ENCODE assay signal across 8 cellular contexts in the genomic region with DNA sequence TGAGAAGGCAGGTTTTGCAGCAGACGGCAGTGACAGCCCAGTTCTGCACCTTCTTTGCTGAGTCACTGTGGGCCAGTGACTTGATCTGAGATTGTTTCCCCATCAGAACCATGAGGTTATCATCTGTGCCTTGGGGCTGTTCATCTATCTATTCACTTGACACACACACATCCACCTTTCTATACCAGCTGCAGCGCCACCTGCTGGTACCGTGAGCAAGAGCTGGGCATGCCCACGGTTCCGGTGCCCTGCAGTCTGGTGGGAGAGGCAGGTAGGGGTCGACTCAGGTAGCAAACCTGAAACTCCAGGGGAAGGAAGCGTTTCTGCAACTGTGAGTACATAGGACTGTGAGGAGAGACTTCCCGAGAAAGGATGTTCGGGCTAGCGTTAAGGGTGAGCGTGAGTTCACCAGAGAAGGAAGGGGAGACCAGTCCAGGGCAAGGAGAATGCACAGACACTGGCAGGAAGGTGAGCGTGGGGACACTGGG. TPM values are rescaled to one million over a fixed set of nuclear protein-coding genes. Genes with fewer than 3 reads are reported as not detected.
DNase-seq lines count a peak whose midpoint lies in the region; ATAC-seq and TF ChIP-seq lines count a peak whose summit lies in the region.

No MANE protein-coding gene starts in this region.

- no peak overlapping the region for H3K14ac ChIP-seq in H9 (ENCODE audit: insufficient read depth, low read length)

- peak overlapping the region; percentile 76 to 87 (median 80); a peak in 6 of 7 replicates for H3K27ac Mint-ChIP-seq in H9
- peak overlapping the region; percentile 74 for H3K27ac Mint-ChIP-seq in activated naive CD4-positive, alpha-beta T cell treated with anti-CD3 and anti-CD28 coated beads, Interleukin-2, amount 10 ng/mL, durations not matched to agents 7 days and 5 days

- CTCF ChIA-PET in activated naive CD4-positive, alpha-beta T cell treated with anti-CD3 and anti-CD28 coated beads, Interleukin-2, amount 10 ng/mL, durations not matched to agents 7 days and 5 days (lab: Charles Lee): interaction anchor here (0.5 to 2.7 kb wide), 9 partner anchors 8 to 119 kb away, joined by 3 to 18 read pairs (median 7); partner anchors contain the start of gene LIN7B

- H2AFZ ChIP-seq in H9 (ENCODE audit: low read length): no peak overlapping the region

- H2BK12ac ChIP-seq in H9 (ENCODE audit: insufficient read length, low read depth, low read length): no peak overlapping the region

- no peak overlapping the region for H2BK5ac ChIP-seq in H9 (ENCODE audit: insufficient read length, low read length)

- H3K56ac ChIP-seq in H9 (ENCODE audit: insufficient read length, low read depth, low read length): no peak overlapping the region

- H4K5ac ChIP-seq in H9 (ENCODE audit: insufficient read length, low read depth, low read length): no peak overlapping the region

- TF ChIP-seq CTCF in AG10803 (conservative IDR thresholded peaks at IDR 0.05; ENCODE audit: low read length) (peak; percentile 72), H9 (conservative IDR thresholded peaks at IDR 0.05) (peak; percentile 94)

- no peaks in the 10 kb centered on the region for H3K23me2 ChIP-seq in H9 (ENCODE audit: insufficient read length, low read depth, low read length, poor library complexity, severe bottlenecking)

- no peak overlapping the region for H4K91ac ChIP-seq in H9 (ENCODE audit: insufficient read length, low read depth, low read length)

- no peak overlapping the region for H2AK5ac ChIP-seq in H9 (ENCODE audit: insufficient read length, low read length)

- H3K4me3 Mint-ChIP-seq in H9: peak overlapping the region in 1 of 2 experiments; percentile 0; a peak in 1 of 5 replicates
- H3K4me3 Mint-ChIP-seq in activated naive CD4-positive, alpha-beta T cell treated with anti-CD3 and anti-CD28 coated beads, Interleukin-2, amount 10 ng/mL, durations not matched to agents 7 days and 5 days: peak overlapping the region; percentile 18

- no peaks in the 10 kb centered on the region for H3K79me1 ChIP-seq in H9 (ENCODE audit: insufficient read depth, low read depth, low read length, poor library complexity, severe bottlenecking)

- H3K9me3 ChIP-seq in H9 (ENCODE audit: control insufficient read depth, low read depth, low read length): no peaks in the 10 kb centered on the region

- no CpG with 5 or more reads among the region's 12 CpGs for WGBS in H9 (ENCODE audit: extremely low coverage, insufficient read length, low lambda C conversion rate)

- peak; percentile 48 for ATAC-seq in sciatic nerve
- ATAC-seq in HG03139 (IDR thresholded peaks at IDR 0.05; ENCODE audit: unreplicated experiment): no peak

- peaks cover 42 to 68% (median 65%) of the 10 kb centered on the region in 3 experiments for H3K36me3 Mint-ChIP-seq in H9 (ENCODE audit: insufficient read depth in 1 of 3, low read depth in 3 of 3)
- peaks cover 38% of the 10 kb centered on the region for H3K36me3 Mint-ChIP-seq in activated naive CD4-positive, alpha-beta T cell treated with anti-CD3 and anti-CD28 coated beads, Interleukin-2, amount 10 ng/mL, durations not matched to agents 7 days and 5 days

- peaks cover 0 to 2% of the 10 kb centered on the region in 2 experiments; a peak in 2 of 5 replicates for H3K9me3 Mint-ChIP-seq in H9
- no peaks in the 10 kb centered on the region for H3K9me3 Mint-ChIP-seq in activated naive CD4-positive, alpha-beta T cell treated with anti-CD3 and anti-CD28 coated beads, Interleukin-2, amount 10 ng/mL, durations not matched to agents 7 days and 5 days

- no peak overlapping the region for H3K23ac ChIP-seq in H9 (ENCODE audit: insufficient read length, low read depth, low read length)

- DNase-seq in AG10803 (ENCODE audit: low read depth) (peak; percentile 50), H9 (peak; percentile 81), SHP77 treated with DMSO at 0.1 percent for 48 hours (lab: John Stamatoyannopoulos, UW) (peak; percentile 5), cardiac septum (ENCODE audit: low spot score) (peak; percentile 77), sciatic nerve (ENCODE audit: low spot score) (peak; percentile 67), NCI-H1092 (lab: John Stamatoyannopoulos, UW) (no peak)
- DNase-seq in activated naive CD4-positive, alpha-beta T cell treated with anti-CD3 and anti-CD28 coated beads, Interleukin-2, amount 10 ng/mL, durations not matched to agents 7 days and 5 days: peak; percentile 77

- no peaks in the 10 kb centered on the region; the same call in 1 of the 2 replicates for H3K27me3 Mint-ChIP-seq in H9 (ENCODE audit: low read depth)
- no peaks in the 10 kb centered on the region for H3K27me3 Mint-ChIP-seq in activated naive CD4-positive, alpha-beta T cell treated with anti-CD3 and anti-CD28 coated beads, Interleukin-2, amount 10 ng/mL, durations not matched to agents 7 days and 5 days

- no peak overlapping the region for H3K4me2 ChIP-seq in H9 (ENCODE audit: insufficient read depth, insufficient read length, low read length)

- no peaks in the 10 kb centered on the region for H3K79me2 ChIP-seq in H9 (ENCODE audit: insufficient read depth, low read length)

- no peak overlapping the region; the same call in 1 of the 2 replicates for H2BK15ac ChIP-seq in H9 (ENCODE audit: low read depth, low read length)

- no peak overlapping the region for H3K18ac ChIP-seq in H9 (ENCODE audit: insufficient read length, low read depth, low read length)

- no peaks in the 10 kb centered on the region for H3K4me1 ChIP-seq in H9 (ENCODE audit: insufficient read depth, low read length)

- no peaks in the 10 kb centered on the region for H3K27me3 ChIP-seq in H9 (ENCODE audit: insufficient read depth, low read length)

- no peak overlapping the region for H3T11ph ChIP-seq in H9 (ENCODE audit: low read length)

- no peak overlapping the region for H2BK120ac ChIP-seq in H9 (ENCODE audit: low read depth, low read length, poor library complexity, severe bottlenecking)

- no peak overlapping the region for H2BK20ac ChIP-seq in H9 (ENCODE audit: low read depth, low read length, poor library complexity, severe bottlenecking)

- no peak overlapping the region for H3K9ac ChIP-seq in H9 (ENCODE audit: extremely low read depth, insufficient read length, low read length)

- no peaks in the 10 kb centered on the region for H4K20me1 ChIP-seq in H9 (ENCODE audit: control insufficient read depth, insufficient read depth, insufficient read length)

- no peak overlapping the region for H3K27ac ChIP-seq in H9 (ENCODE audit: insufficient read length, low read depth, low read length)

- H3K4me3 ChIP-seq in AG10803 (ENCODE audit: low read length): no peak overlapping the region

- no peak overlapping the region for H4K8ac ChIP-seq in H9 (replicated peaks; ENCODE audit: insufficient read length, low read depth, low read length)

- peaks cover 6 to 21% of the 10 kb centered on the region in 2 experiments for H3K4me1 Mint-ChIP-seq in H9
- H3K4me1 Mint-ChIP-seq in activated naive CD4-positive, alpha-beta T cell treated with anti-CD3 and anti-CD28 coated beads, Interleukin-2, amount 10 ng/mL, durations not matched to agents 7 days and 5 days: peaks cover 6% of the 10 kb centered on the region

- intact Hi-C loops in cardiac septum (cut with DNase I): no loop called here
- intact Hi-C loops in sciatic nerve (cut with DNase I): no loop called here

- no peak overlapping the region for H3K4ac ChIP-seq in H9 (ENCODE audit: low read depth, low read length)

RNA-seq across cellular contexts. Expression of gene LIN7B, which starts 7.5 kb away (rescaled TPM):
- 3.5 and 4.2 TPM in 2 replicates for total RNA-seq in H9 (2021)
- 24.7 TPM for total RNA-seq in cardiac septum
- total RNA-seq in sciatic nerve: 9.8 TPM

RNA-seq across cellular contexts. Expression of gene C19orf73, which starts 12.3 kb away (rescaled TPM):
- total RNA-seq in H9 (2021) (0.72 and 1.1 TPM in 2 replicates), cardiac septum (1.0 TPM), sciatic nerve (0.67 TPM)

RNA-seq across cellular contexts. Expression of gene PPFIA3, which starts 12.7 kb away (rescaled TPM):
- total RNA-seq in H9 (2021) (18.8 and 19.1 TPM in 2 replicates), cardiac septum (10.1 TPM), sciatic nerve (6.3 TPM)

RNA-seq across cellular contexts. Expression of gene SNRNP70, which starts 21.4 kb away (rescaled TPM):
- total RNA-seq in H9 (2021): 292 and 295 TPM in 2 replicates
- total RNA-seq in cardiac septum: 137 TPM
- 299 TPM for total RNA-seq in sciatic nerve

RNA-seq across cellular contexts. Expression of gene KCNA7, which starts 34.2 kb away (rescaled TPM):
- total RNA-seq in H9 (2021) (0.04 TPM in 2 replicates), cardiac septum (0.27 TPM), sciatic nerve (not detected)
